ENCODE assay signal across 17 cellular contexts in genomic region chr20:18004389-18005031, GRCh38. TPM values are rescaled to one million over a fixed set of nuclear protein-coding genes. Genes with fewer than 3 reads are reported as not detected.
DNase-seq lines count a peak whose midpoint lies in the region; ATAC-seq, FAIRE-seq and TF ChIP-seq lines count a peak whose summit lies in the region.
"Had no signal": no experiment of that assay in that cellular context is flagged by ENCODE, and none has a peak within 500 bp of the region (broad histone marks: within the 10 kb centered on the region; RNA-seq: fewer than 3 reads in every experiment).

No MANE protein-coding gene starts in this region.

- BruUV-seq in GM12878 (replicated peaks; lab: Mats Ljungman, UMichigan) = no TSS peak

- no peak overlapping the region for H2AFZ ChIP-seq in GM12878 (ENCODE audit: control insufficient read depth, low read depth, low read length)

- H3K4me3 ChIP-seq in GM12878 (no peak overlapping the region), lower lobe of right lung (no peak overlapping the region), suprapubic skin (no peak overlapping the region)
- H3K4me3 ChIP-seq: body of pancreas had no signal

- DNase-seq in DMS 273 (lab: John Stamatoyannopoulos, UW; ENCODE audit: unreplicated experiment) = peak; percentile 12
- no peak for DNase-seq in DMS 273 treated with DMSO at 0.1 percent for 48 hours (lab: John Stamatoyannopoulos, UW)
- DNase-seq in GM12878 (ENCODE audit: low read depth, low spot score) = no peak
- no peak for DNase-seq in lower lobe of right lung
- peak in 1 of 2 donors; percentile 37 for DNase-seq in suprapubic skin (ENCODE audit: low spot score in 2 of 2)
- DNase-seq in GOT3 (lab: John Stamatoyannopoulos, UW) = no peak
- DNase-seq in activated CD4-positive, CD25-positive, alpha-beta regulatory T cell (lab: John Stamatoyannopoulos, UW) = no peak
- DNase-seq in mucosa of gallbladder (ENCODE audit: low spot score) = no peak
- DNase-seq: activated CD4-positive, CD25-positive, alpha-beta regulatory T cell treated with anti-CD3 and anti-CD28 coated beads, Interleukin-2, amount 50 U/mL, for 72 hours; cortex of kidney; naive thymus-derived CD8-positive, alpha-beta T cell; NCI-H1436 had no signal

- SMC1A ChIA-PET in GM12878 (lab: Charles Lee; ENCODE audit: uncharacterized antibody, unreplicated experiment) = interaction anchor here (0.7 to 4.0 kb wide), 13 partner anchors 9 to 322 kb away, joined by 3 to 29 read pairs (median 6); partner anchors contain the start of genes MGME1 and RRBP1

- H3K36me3 ChIP-seq in GM12878 (ENCODE audit: control insufficient read depth in 2 of 2, insufficient read depth in 2 of 2, low read length in 1 of 2) (no peaks in the 10 kb centered on the region), lower lobe of right lung (no peaks in the 10 kb centered on the region), suprapubic skin (no peaks in the 10 kb centered on the region)

- TF ChIP-seq CTCF in GM12878 (IDR thresholded peaks at IDR 0.05 in 2 of 3, conservative IDR thresholded peaks at IDR 0.05 in 1 of 3; ENCODE audit: control insufficient read depth in 2 of 3, extremely low read depth in 1 of 3, insufficient read depth in 1 of 3, low read depth in 3 of 3, low read length in 3 of 3) (no peak), lower lobe of right lung (IDR thresholded peaks at IDR 0.05) (no peak), suprapubic skin (IDR thresholded peaks at IDR 0.05) (no peak)

- H3K4me1 ChIP-seq in GM12878 (ENCODE audit: control insufficient read depth, insufficient read depth, low read length) = peaks cover 31% of the 10 kb centered on the region
- peaks cover 10% of the 10 kb centered on the region for H3K4me1 ChIP-seq in lower lobe of right lung
- peaks cover 8% of the 10 kb centered on the region for H3K4me1 ChIP-seq in suprapubic skin

- H3K9ac ChIP-seq in GM12878 (ENCODE audit: control insufficient read depth, insufficient read depth, low read length) = peak overlapping the region; percentile 32; the same call in 1 of the 2 replicates

- TF ChIP-seq POLR2A in GM12878 (IDR thresholded peaks at IDR 0.05; ENCODE audit: low read depth, low read length) = no peak
- no peak for TF ChIP-seq POLR2A in suprapubic skin (IDR thresholded peaks at IDR 0.05)

- 77% methylated on average over 8 of the region's 8 CpGs for WGBS in GM12878 (ENCODE audit: insufficient coverage, insufficient replicate concordance, low lambda C conversion rate, missing lambda C conversion rate)
- 82% methylated on average over 6 of the region's 8 CpGs for WGBS in suprapubic skin

- intact Hi-C loops in GM12878 (cut with micrococcal nuclease; ENCODE audit: unreplicated experiment) = loop anchor here (10.0 kb wide), 1 partner anchor 280 kb away; the partner anchor contains the start of gene ZNF133
- intact Hi-C loops in lower lobe of right lung (cut with DNase I) = no loop called here

- CTCF ChIA-PET in GM12878 (lab: Yijun Ruan, JAX) = interaction anchor here (0.7 to 2.8 kb wide), 17 partner anchors 10 to 499 kb away, joined by 3 to 27 read pairs (median 4); partner anchors contain the start of genes MGME1, RRBP1 and SNX5

- TF ChIP-seq EP300 in GM12878 (IDR thresholded peaks at IDR 0.05; ENCODE audit: borderline replicate concordance in 1 of 2, control insufficient read depth in 1 of 2, low read depth in 2 of 2, low read length in 2 of 2) (no peak), suprapubic skin (IDR thresholded peaks at IDR 0.05) (peak; percentile 39)

- H4K20me1 ChIP-seq in GM12878 (ENCODE audit: control insufficient read depth, insufficient read depth) = no peaks in the 10 kb centered on the region

- TF ChIP-seq RAD21 in GM12878 (IDR thresholded peaks at IDR 0.05; ENCODE audit: insufficient read depth, low read depth, low read length) = no peak

- H3K27ac ChIP-seq in GM12878 (ENCODE audit: control insufficient read depth, insufficient read depth) (peak overlapping the region; percentile 82), lower lobe of right lung (no peak overlapping the region), suprapubic skin (no peak overlapping the region)
- H3K27ac ChIP-seq: 22Rv1, body of pancreas had no signal

- H3K79me2 ChIP-seq in GM12878 (ENCODE audit: control insufficient read depth, insufficient read depth, low read length) = no peaks in the 10 kb centered on the region

- peak overlapping the region; percentile 92 for H3K4me2 ChIP-seq in GM12878 (ENCODE audit: control insufficient read depth, insufficient read depth)

- RAD21 ChIA-PET in GM12878 (lab: Charles Lee; ENCODE audit: unreplicated experiment) = interaction anchor here (0.6 to 3.0 kb wide), 16 partner anchors 9 to 500 kb away, joined by 3 to 15 read pairs (median 7); partner anchors contain the start of genes KAT14, PET117, RRBP1 and SNX5

- POLR2A ChIA-PET in GM12878 (lab: Charles Lee) = interaction anchor here (1.0 to 1.9 kb wide), 6 partner anchors 12 to 46 kb away, joined by 4 to 9 read pairs (median 6); partner anchors contain the start of gene MGME1

- no peaks in the 10 kb centered on the region for H3K27me3 ChIP-seq in GM12878 (replicated peaks in 1 of 2; ENCODE audit: control insufficient read depth in 2 of 2, insufficient read depth in 2 of 2, low read length in 1 of 2)
- no peaks in the 10 kb centered on the region for H3K27me3 ChIP-seq in lower lobe of right lung (ENCODE audit: low read depth)
- no peaks in the 10 kb centered on the region for H3K27me3 ChIP-seq in suprapubic skin
- H3K27me3 ChIP-seq: body of pancreas had no signal

- no peak for FAIRE-seq in GM12878 (lab: Jason Lieb, UNC)

- 0 out of 3 replicates have a peak, but pooled peaks have one; percentile 1 for ATAC-seq in GM12878
- ATAC-seq in lower lobe of right lung = peak; percentile 24 to 49
- ATAC-seq: body of pancreas; left lobe of liver; naive thymus-derived CD8-positive, alpha-beta T cell had no signal

- in situ Hi-C loops in GM12878 (cut with MboI) = no loop called here

- H3K9me3 ChIP-seq in GM12878 (replicated peaks; ENCODE audit: control insufficient read depth, insufficient read depth, low read length) (no peaks in the 10 kb centered on the region), lower lobe of right lung (no peaks in the 10 kb centered on the region), suprapubic skin (no peaks in the 10 kb centered on the region)
- H3K9me3 ChIP-seq: body of pancreas had no signal

RNA-seq across cellular contexts. Expression of gene MGME1, which starts 35.7 kb away (rescaled TPM):
- 31.0 and 35.6 TPM in 2 replicates for total RNA-seq in GM12878 (2013; cell fraction: nucleolus; rRNA removed)
- total RNA-seq in GM12878 (2014; rRNA removed) (15.7 and 18.0 TPM in 2 replicates), GM12878 (2014; rRNA removed; fragmentation: Illumina TruSeq; extraction: Trizol) (33.6 and 33.7 TPM in 2 replicates), GM12878 (2021) (26.8 and 27.6 TPM in 2 replicates), lower lobe of right lung (11.3 TPM), suprapubic skin (10 to 100 TPM; 30.2 to 68.1 (median 32.8) TPM), mucosa of gallbladder (8.5 TPM)
- polyA plus RNA-seq in GM12878 (2011; ENCODE audit: low read depth) = 24.8 TPM
- polyA plus RNA-seq in GM12878 (2011; rRNA removed) (35.2 and 46.4 TPM in 2 replicates), GM12878 (2014; fragmentation: Illumina TruSeq; extraction: Trizol) (44.8 and 48.9 TPM in 2 replicates), GM12878 (2014; fragmentation: Nextera tagmentation; extraction: Ambion mirVana) (10 to 100 TPM; 13.4 to 14.1 TPM), GM12878 (2014; rRNA removed) (21.2 and 24.7 TPM in 2 replicates), GM12878 (2016; fragmentation: Nextera tagmentation; extraction: Ambion mirVana) (10 to 100 TPM; 37.9 to 40.8 TPM)
- 16.6 and 18.2 TPM in 2 replicates for polyA plus RNA-seq in GM12878 (2011; cell fraction: cytosol; rRNA removed)
- 15.8 and 17.2 TPM in 2 replicates for polyA plus RNA-seq in GM12878 (2011; cell fraction: nucleus; rRNA removed)
- 23.4 and 24.9 TPM in 2 replicates for polyA plus RNA-seq in GM12878 (2012)
- polyA minus RNA-seq in GM12878 (2011; rRNA and poly(A)+ RNA removed) = 23.3 and 27.0 TPM in 2 replicates
- polyA minus RNA-seq in GM12878 (2011; cell fraction: cytosol; rRNA and poly(A)+ RNA removed) = 14.6 and 16.2 TPM in 2 replicates
- 18.8 and 21.9 TPM in 2 replicates for polyA minus RNA-seq in GM12878 (2011; cell fraction: nucleus; rRNA and poly(A)+ RNA removed)

RNA-seq across cellular contexts. Expression of gene SNX5, which starts 35.9 kb away (rescaled TPM):
- 632 and 668 TPM in 2 replicates for total RNA-seq in GM12878 (2013; cell fraction: nucleolus; rRNA removed)
- total RNA-seq in GM12878 (2014; rRNA removed) (254 and 275 TPM in 2 replicates), GM12878 (2014; rRNA removed; fragmentation: Illumina TruSeq; extraction: Trizol) (303 and 316 TPM in 2 replicates), GM12878 (2021) (216 and 236 TPM in 2 replicates), lower lobe of right lung (102 TPM), suprapubic skin (100 to 1,000 TPM in 1 of 4 donors, 10 to 100 TPM in 3; 49.9 to 114 (median 64.5) TPM), mucosa of gallbladder (64.5 TPM)
- 155 TPM for polyA plus RNA-seq in GM12878 (2011; ENCODE audit: low read depth)
- polyA plus RNA-seq in GM12878 (2011; rRNA removed) (288 and 497 TPM in 2 replicates), GM12878 (2014; fragmentation: Illumina TruSeq; extraction: Trizol) (301 and 362 TPM in 2 replicates), GM12878 (2014; fragmentation: Nextera tagmentation; extraction: Ambion mirVana) (100 to 1,000 TPM in 1 of 2 experiments, 10 to 100 TPM in 1; 92.9 to 152 TPM), GM12878 (2014; rRNA removed) (242 and 292 TPM in 2 replicates), GM12878 (2016; fragmentation: Nextera tagmentation; extraction: Ambion mirVana) (100 to 1,000 TPM; 154 to 178 TPM)
- 153 and 185 TPM in 2 replicates for polyA plus RNA-seq in GM12878 (2011; cell fraction: cytosol; rRNA removed)
- polyA plus RNA-seq in GM12878 (2011; cell fraction: nucleus; rRNA removed) = 284 and 322 TPM in 2 replicates
- polyA plus RNA-seq in GM12878 (2012) = 206 and 209 TPM in 2 replicates
- 166 and 193 TPM in 2 replicates for polyA minus RNA-seq in GM12878 (2011; rRNA and poly(A)+ RNA removed)
- 77.5 and 93.6 TPM in 2 replicates for polyA minus RNA-seq in GM12878 (2011; cell fraction: cytosol; rRNA and poly(A)+ RNA removed)
- polyA minus RNA-seq in GM12878 (2011; cell fraction: nucleus; rRNA and poly(A)+ RNA removed) = 192 and 319 TPM in 2 replicates

RNA-seq across cellular contexts. Expression of gene OVOL2, which starts 53.2 kb away (rescaled TPM):
- total RNA-seq in GM12878 (2013; cell fraction: nucleolus; rRNA removed) = not detected in 2 replicates
- total RNA-seq in GM12878 (2014; rRNA removed) = not detected in 2 replicates
- total RNA-seq in GM12878 (2014; rRNA removed; fragmentation: Illumina TruSeq; extraction: Trizol) = not detected in 2 replicates
- not detected in 2 replicates for total RNA-seq in GM12878 (2021)
- polyA plus RNA-seq in GM12878 (2011; ENCODE audit: low read depth) = not detected
- polyA plus RNA-seq in GM12878 (2011; rRNA removed) = not detected in 2 replicates
- not detected in 2 replicates for polyA plus RNA-seq in GM12878 (2011; cell fraction: cytosol; rRNA removed)
- not detected in 2 replicates for polyA plus RNA-seq in GM12878 (2011; cell fraction: nucleus; rRNA removed)
- not detected in 2 replicates for polyA plus RNA-seq in GM12878 (2012)
- not detected in 2 replicates for polyA plus RNA-seq in GM12878 (2014; fragmentation: Illumina TruSeq; extraction: Trizol)
- not detected for polyA plus RNA-seq in GM12878 (2014; fragmentation: Nextera tagmentation; extraction: Ambion mirVana)
- not detected in 2 replicates for polyA plus RNA-seq in GM12878 (2014; rRNA removed)
- polyA plus RNA-seq in GM12878 (2016; fragmentation: Nextera tagmentation; extraction: Ambion mirVana) = not detected
- not detected in 2 replicates for polyA minus RNA-seq in GM12878 (2011; rRNA and poly(A)+ RNA removed)
- polyA minus RNA-seq in GM12878 (2011; cell fraction: cytosol; rRNA and poly(A)+ RNA removed) = not detected in 2 replicates
- polyA minus RNA-seq in GM12878 (2011; cell fraction: nucleus; rRNA and poly(A)+ RNA removed) = not detected in 2 replicates
- 8.6 TPM for total RNA-seq in lower lobe of right lung
- total RNA-seq in suprapubic skin = 10 to 100 TPM; 16.9 to 53.8 (median 24.8) TPM
- 11.1 TPM for total RNA-seq in mucosa of gallbladder
- total RNA-seq: naive thymus-derived CD8-positive, alpha-beta T cell; pulmonary artery endothelial cell had no signal
- polyA plus RNA-seq: CD14-positive monocyte; naive thymus-derived CD8-positive, alpha-beta T cell had no signal
